ENCODE assay signal across 25 cellular contexts in genomic region chr3:148598619-148599018, GRCh38.
"Had no signal": no experiment of that assay in that cellular context is flagged by ENCODE, and none has a peak within 500 bp of the region (broad histone marks: within the 10 kb centered on the region; RNA-seq: fewer than 3 reads in every experiment).

No MANE protein-coding gene starts in this region.

- H3K9me3 ChIP-seq: MG63 had no signal

- DNase-seq: activated CD4-positive, alpha-beta T cell treated with anti-CD3 and anti-CD28 coated beads for 1 hour; activated CD4-positive, alpha-beta T cell treated with anti-CD3 and anti-CD28 coated beads, Interleukin-2, amount 10 ng/mL, durations not matched to agents 24 days and 14 days; activated CD4-positive, alpha-beta T cell treated with anti-CD3 and anti-CD28 coated beads, Interleukin-2, amount 50 U/mL, for 48 hours; activated CD8-positive, alpha-beta memory T cell treated with anti-CD3 and anti-CD28 coated beads for 24 hours; activated gamma-delta T cell; activated naive CD4-positive, alpha-beta T cell treated with anti-CD3 and anti-CD28 coated beads for 36 hours; activated T-cell treated with anti-CD3 and anti-CD28 coated beads, Interleukin-2, amount 50 U/mL, for 48 hours; amygdala; Kasumi-1; KBM-7; MG63; NCI-H1092; NCI-H1417 treated with DMSO at 0.1 percent for 48 hours; NCI-H1694; NCI-H2029; NCI-H2107; NCI-H345; NCI-H510A; NCI-H526 treated with DMSO at 0.1 percent for 48 hours; NCI-H82; PC-3; SHP77 had no signal

- H3K27ac ChIP-seq: cardiac muscle cell had no signal

- H3K27me3 ChIP-seq: cardiac muscle cell, MG63 had no signal

- ATAC-seq: activated T-helper 17 cell treated with anti-CD3 and anti-CD28 coated beads, Interleukin-2, amount 50 U/mL, for 72 hours; PC-3; WTC11 had no signal

- H3K4me3 ChIP-seq: cardiac muscle cell, MG63 had no signal

- H3K36me3 ChIP-seq: cardiac muscle cell, MG63 had no signal
